ENCODE assay signal across 17 cellular contexts in genomic region chr5:28743362-28743761, GRCh38.
"Had no signal": no experiment of that assay in that cellular context is flagged by ENCODE, and none has a peak within 500 bp of the region (broad histone marks: within the 10 kb centered on the region; RNA-seq: fewer than 3 reads in every experiment).

No MANE protein-coding gene starts in this region.

- H3K4me3 ChIP-seq: prostate gland, right lobe of liver, suprapubic skin, upper lobe of right lung had no signal

- ATAC-seq: left colon; naive thymus-derived CD8-positive, alpha-beta T cell; right lobe of liver; upper lobe of right lung had no signal

- H3K4me1 ChIP-seq: prostate gland, right lobe of liver, suprapubic skin, upper lobe of right lung had no signal

- DNase-seq: activated B cell treated with CpG ODN at 0.5 μM for 24 hours; activated CD4-positive, alpha-beta T cell treated with anti-CD3 and anti-CD28 coated beads, Interleukin-2, amount 50 U/mL, for 1 hour; activated naive CD4-positive, alpha-beta T cell treated with anti-CD3 and anti-CD28 coated beads, Interleukin-2, amount 10 ng/mL, durations not matched to agents 7 days and 5 days; activated T-cell treated with anti-CD3 and anti-CD28 coated beads for 4 hours; amygdala; endodermal cell; foreskin fibroblast; immature natural killer cell; left colon; naive thymus-derived CD8-positive, alpha-beta T cell; right lobe of liver; stimulated activated CD4-positive, alpha-beta T cell treated with anti-CD3 and anti-CD28 coated beads, Interleukin-2, amount 100 ng/mL, for 24 hours; stimulated activated naive CD4-positive, alpha-beta T cell treated with Interleukin-2 at 50 U/mL for 16 hours; T-helper 2 cell; upper lobe of right lung had no signal

- H3K9me3 ChIP-seq: prostate gland, right lobe of liver, suprapubic skin, upper lobe of right lung had no signal

- H3K27me3 ChIP-seq: right lobe of liver, suprapubic skin, upper lobe of right lung had no signal

- H3K27ac ChIP-seq: prostate gland, right lobe of liver, suprapubic skin, upper lobe of right lung had no signal

- H3K36me3 ChIP-seq: prostate gland, right lobe of liver, suprapubic skin, upper lobe of right lung had no signal
